In genomic region chr3:43211681-43212080, GRCh38 we compare ENCODE assay signal across 1 cellular context.
TF ChIP-seq lines count a peak whose summit lies in the region.

No MANE protein-coding gene starts in this region.

TF ChIP-seq in IMR-90, 13 proteins besides CTCF, POLR2A, EP300 and RAD21 (continued from another document):
- TF ChIP-seq FOS (IDR thresholded peaks at IDR 0.05; ENCODE audit: low read depth, low read length) = no peak
- no peak for TF ChIP-seq MAZ (IDR thresholded peaks at IDR 0.05; ENCODE audit: borderline replicate concordance, low read depth, low read length)
- TF ChIP-seq CEBPB (IDR thresholded peaks at IDR 0.05; ENCODE audit: low read depth, low read length) = no peak
- no peak for TF ChIP-seq USF2 (IDR thresholded peaks at IDR 0.05; ENCODE audit: low read depth, low read length)
- TF ChIP-seq BHLHE40 (IDR thresholded peaks at IDR 0.05; ENCODE audit: low read depth, low read length) = no peak
- TF ChIP-seq MXI1 (IDR thresholded peaks at IDR 0.05; ENCODE audit: borderline replicate concordance, low read depth, low read length) = no peak
- TF ChIP-seq MAFK (IDR thresholded peaks at IDR 0.05; ENCODE audit: low read depth, low read length) = no peak
